ENCODE assay signal across 30 cellular contexts in the genomic region with DNA sequence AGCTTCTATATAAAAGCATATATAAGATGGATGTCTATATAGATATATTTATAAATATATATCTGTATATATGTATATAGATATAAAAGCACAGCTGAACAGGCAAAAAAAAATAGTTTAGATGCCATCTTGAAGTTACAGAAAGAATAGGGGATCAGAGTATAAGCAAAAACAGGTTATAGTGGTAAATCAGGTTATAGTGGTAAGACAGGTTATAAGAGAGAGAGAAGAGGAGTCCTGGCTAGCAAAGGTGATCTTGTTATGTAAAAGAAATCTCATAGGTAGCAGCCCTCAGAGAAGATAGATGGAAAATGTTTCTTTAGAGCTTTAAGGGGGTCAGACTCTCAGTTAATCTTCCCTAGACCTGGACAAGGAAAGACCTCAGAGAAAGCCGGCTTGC.
"Had no signal": no experiment of that assay in that cellular context is flagged by ENCODE, and none has a peak within 500 bp of the region (broad histone marks: within the 10 kb centered on the region; RNA-seq: fewer than 3 reads in every experiment).

No MANE protein-coding gene starts in this region.

- H3K27me3 ChIP-seq: brain microvascular endothelial cell, cardiac muscle cell, Peyer's patch had no signal

- ATAC-seq: activated CD8-positive, alpha-beta T cell treated with anti-CD3 and anti-CD28 coated beads for 36 hours; activated T-cell treated with anti-CD3 and anti-CD28 coated beads, Interleukin-2, amount 50 U/mL, for 72 hours; activated T-helper 17 cell treated with anti-CD3 and anti-CD28 coated beads, Interleukin-2, amount 50 U/mL, for 72 hours; K562 had no signal

- H3K4me3 Mint-ChIP-seq: activated CD4-positive, alpha-beta T cell treated with anti-CD3 and anti-CD28 coated beads, Interleukin-2, amount 10 ng/mL, durations not matched to agents 24 days and 14 days; activated CD8-positive, alpha-beta T cell treated with anti-CD3 and anti-CD28 coated beads for 36 hours; activated naive CD8-positive, alpha-beta T cell treated with anti-CD3 and anti-CD28 coated beads for 36 hours; activated T-cell treated with anti-CD3 and anti-CD28 coated beads, Interleukin-2, amount 50 U/mL, for 72 hours; activated T-helper 17 cell treated with anti-CD3 and anti-CD28 coated beads, Interleukin-2, amount 50 U/mL, for 72 hours; central memory CD8-positive, alpha-beta T cell had no signal

- H3K27ac ChIP-seq: brain microvascular endothelial cell, cardiac muscle cell, Peyer's patch, WERI-Rb-1 had no signal

- H3K9me3 ChIP-seq: Peyer's patch had no signal

- DNase-seq: activated CD4-positive, alpha-beta T cell treated with anti-CD3 and anti-CD28 coated beads for 1 hour; activated CD4-positive, alpha-beta T cell treated with anti-CD3 and anti-CD28 coated beads, Interleukin-2, amount 10 ng/mL, durations not matched to agents 24 days and 14 days; activated CD4-positive, alpha-beta T cell treated with anti-CD3 and anti-CD28 coated beads, Interleukin-2, amount 50 U/mL, for 4 hours; activated CD4-positive, CD25-positive, alpha-beta regulatory T cell; activated CD8-positive, alpha-beta T cell treated with anti-CD3 and anti-CD28 coated beads for 36 hours; activated effector memory CD4-positive, alpha-beta T cell treated with anti-CD3 and anti-CD28 coated beads, Interleukin-2, amount 50 U/mL, for 16 hours; activated naive CD4-positive, alpha-beta T cell; activated naive CD4-positive, alpha-beta T cell treated with anti-CD3 and anti-CD28 coated beads, Interleukin-2, amount 50 U/mL, for 16 hours; activated naive CD8-positive, alpha-beta T cell treated with anti-CD3 and anti-CD28 coated beads for 36 hours; activated T-cell treated with anti-CD3 and anti-CD28 coated beads, Interleukin-2, amount 50 U/mL, for 1 hour; activated T-cell treated with anti-CD3 and anti-CD28 coated beads, Interleukin-2, amount 50 U/mL, for 72 hours; amniotic stem cell; aorta; brain microvascular endothelial cell; NCI-H1048; NCI-H1105 treated with DMSO at 0.1 percent for 48 hours; NCI-H1436; NCI-H1694; NCI-H2029; NCI-H345; NCI-H524 treated with DMSO at 0.1 percent for 48 hours; Peyer's patch; Right ventricle myocardium superior; SW 1271; T1000; WERI-Rb-1 had no signal

- H3K4me1 Mint-ChIP-seq: activated CD4-positive, alpha-beta T cell treated with anti-CD3 and anti-CD28 coated beads, Interleukin-2, amount 10 ng/mL, durations not matched to agents 24 days and 14 days; activated naive CD8-positive, alpha-beta T cell treated with anti-CD3 and anti-CD28 coated beads for 36 hours; activated T-helper 17 cell treated with anti-CD3 and anti-CD28 coated beads, Interleukin-2, amount 50 U/mL, for 72 hours; central memory CD8-positive, alpha-beta T cell had no signal

- H3K4me1 ChIP-seq: Peyer's patch had no signal

- H3K4me3 ChIP-seq: cardiac muscle cell, K562, Peyer's patch had no signal

- H3K27me3 Mint-ChIP-seq: activated CD4-positive, alpha-beta T cell treated with anti-CD3 and anti-CD28 coated beads, Interleukin-2, amount 10 ng/mL, durations not matched to agents 24 days and 14 days; activated CD8-positive, alpha-beta T cell treated with anti-CD3 and anti-CD28 coated beads for 36 hours; activated naive CD8-positive, alpha-beta T cell treated with anti-CD3 and anti-CD28 coated beads for 36 hours; activated T-helper 17 cell treated with anti-CD3 and anti-CD28 coated beads, Interleukin-2, amount 50 U/mL, for 72 hours; central memory CD8-positive, alpha-beta T cell had no signal

- H3K36me3 ChIP-seq: brain microvascular endothelial cell, cardiac muscle cell, Peyer's patch, WERI-Rb-1 had no signal

- FAIRE-seq: K562 had no signal

- H3K27ac Mint-ChIP-seq: activated CD4-positive, alpha-beta T cell treated with anti-CD3 and anti-CD28 coated beads, Interleukin-2, amount 10 ng/mL, durations not matched to agents 24 days and 14 days; activated CD8-positive, alpha-beta T cell treated with anti-CD3 and anti-CD28 coated beads for 36 hours; activated naive CD8-positive, alpha-beta T cell treated with anti-CD3 and anti-CD28 coated beads for 36 hours; activated T-cell treated with anti-CD3 and anti-CD28 coated beads, Interleukin-2, amount 50 U/mL, for 72 hours; activated T-helper 17 cell treated with anti-CD3 and anti-CD28 coated beads, Interleukin-2, amount 50 U/mL, for 72 hours had no signal

- H3K36me3 Mint-ChIP-seq: activated naive CD8-positive, alpha-beta T cell treated with anti-CD3 and anti-CD28 coated beads for 36 hours had no signal
